24 cellular contexts compared by ENCODE assay signal in the genomic region with DNA sequence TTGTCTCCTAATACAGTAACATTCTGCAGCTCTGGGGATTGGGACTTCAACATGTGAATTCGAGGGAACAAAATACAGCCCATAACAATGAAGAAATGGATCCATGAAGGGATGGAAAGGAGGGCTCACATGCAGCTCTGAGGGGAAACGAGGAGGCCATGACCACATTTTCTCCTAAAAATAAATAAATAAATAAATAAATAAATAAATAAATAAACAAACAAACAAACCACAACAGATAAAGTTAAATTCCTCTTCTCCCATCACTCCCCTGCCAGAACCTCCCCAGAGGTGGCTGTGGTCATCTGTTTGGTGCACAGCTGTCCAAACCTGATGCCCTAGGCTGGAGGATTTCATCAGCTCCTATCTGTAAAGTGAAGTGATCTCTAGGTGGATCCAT. TPM values are rescaled to one million over a fixed set of nuclear protein-coding genes. Genes with fewer than 3 reads are reported as not detected.
"Had no signal": no experiment of that assay in that cellular context is flagged by ENCODE, and none has a peak within 500 bp of the region (broad histone marks: within the 10 kb centered on the region; RNA-seq: fewer than 3 reads in every experiment).

No MANE protein-coding gene starts in this region.

- H3K27me3 Mint-ChIP-seq: activated CD4-positive, alpha-beta T cell treated with anti-CD3 and anti-CD28 coated beads, Interleukin-2, amount 10 ng/mL, durations not matched to agents 7 days and 5 days; activated CD8-positive, alpha-beta T cell treated with anti-CD3 and anti-CD28 coated beads for 36 hours; activated naive CD8-positive, alpha-beta T cell had no signal

- H3K4me3 ChIP-seq: K562, SK-N-MC had no signal

- DNase-seq: activated CD4-positive, alpha-beta T cell treated with anti-CD3 and anti-CD28 coated beads, Interleukin-2, amount 10 ng/mL, durations not matched to agents 7 days and 5 days; activated CD4-positive, CD25-positive, alpha-beta regulatory T cell; activated CD8-positive, alpha-beta T cell treated with anti-CD3 and anti-CD28 coated beads for 36 hours; activated gamma-delta T cell; activated naive CD4-positive, alpha-beta T cell treated with anti-CD3 and anti-CD28 coated beads for 36 hours; activated T-cell treated with anti-CD3 and anti-CD28 coated beads, Interleukin-2, amount 50 U/mL, for 4 hours; amygdala; Kasumi-1; NCI-H1105 treated with DMSO at 0.1 percent for 48 hours; NCI-H1436 treated with DMSO at 0.1 percent for 48 hours; NCI-H187; NCI-H2081; NCI-H510A treated with DMSO at 0.1 percent for 48 hours; NCI-H69; NK-92 treated with Interleukin-12 subunit alpha and Interleukin-12 subunit beta, amount 100 ng/mL, for 24 hours; OCI-M1; RPMI8226; T-helper 1 cell had no signal

- H3K36me3 Mint-ChIP-seq: activated naive CD8-positive, alpha-beta T cell; brain had no signal

- H3K4me3 Mint-ChIP-seq: activated CD4-positive, alpha-beta T cell treated with anti-CD3 and anti-CD28 coated beads, Interleukin-2, amount 10 ng/mL, durations not matched to agents 7 days and 5 days; activated CD8-positive, alpha-beta T cell treated with anti-CD3 and anti-CD28 coated beads for 36 hours; activated naive CD4-positive, alpha-beta T cell treated with anti-CD3 and anti-CD28 coated beads for 36 hours; activated naive CD8-positive, alpha-beta T cell; activated T-cell treated with anti-CD3 and anti-CD28 coated beads, Interleukin-2, amount 50 U/mL, for 4 hours; brain had no signal

- H3K9me3 Mint-ChIP-seq: activated CD8-positive, alpha-beta T cell treated with anti-CD3 and anti-CD28 coated beads for 36 hours; activated naive CD4-positive, alpha-beta T cell treated with anti-CD3 and anti-CD28 coated beads for 36 hours; brain had no signal

- H3K27ac Mint-ChIP-seq: activated CD4-positive, alpha-beta T cell treated with anti-CD3 and anti-CD28 coated beads, Interleukin-2, amount 10 ng/mL, durations not matched to agents 7 days and 5 days; activated CD8-positive, alpha-beta T cell treated with anti-CD3 and anti-CD28 coated beads for 36 hours; activated naive CD4-positive, alpha-beta T cell treated with anti-CD3 and anti-CD28 coated beads for 36 hours; activated naive CD8-positive, alpha-beta T cell; brain had no signal

- ATAC-seq: activated CD8-positive, alpha-beta T cell treated with anti-CD3 and anti-CD28 coated beads for 36 hours; activated T-cell treated with anti-CD3 and anti-CD28 coated beads, Interleukin-2, amount 50 U/mL, for 4 hours; K562; Panc1; Right ventricle myocardium inferior had no signal

RNA-seq across cellular contexts. Expression of a gene that starts 42.7 kb away (rescaled TPM):
- total RNA-seq: K562 had no signal
